1 cellular context compared by ENCODE assay signal in genomic region chr14:92412912-92413311, GRCh38.
TF ChIP-seq lines count a peak whose summit lies in the region.

No MANE protein-coding gene starts in this region.

TF ChIP-seq in K562, 482 proteins besides CTCF, POLR2A, EP300 and RAD21 (continued from another document):
- TF ChIP-seq ZBTB40 (IDR thresholded peaks at IDR 0.05) (peak; percentile 53), ZBTB40 (CRISPR knock-in tag; IDR thresholded peaks at IDR 0.05) (no peak), ZNF584 (CRISPR knock-in tag; IDR thresholded peaks at IDR 0.05; ENCODE audit: low read depth) (no peak), NCOR1 (IDR thresholded peaks at IDR 0.05) (no peak), ILF3 (IDR thresholded peaks at IDR 0.05; ENCODE audit: borderline replicate concordance) (no peak)
